20 cellular contexts compared by ENCODE assay signal in genomic region chr18:57918601-57919000, GRCh38.
"Had no signal": no experiment of that assay in that cellular context is flagged by ENCODE, and none has a peak within 500 bp of the region (broad histone marks: within the 10 kb centered on the region; RNA-seq: fewer than 3 reads in every experiment).

No MANE protein-coding gene starts in this region.

- ATAC-seq: activated CD8-positive, alpha-beta T cell treated with anti-CD3 and anti-CD28 coated beads, Interleukin-2, amount 10 ng/mL, durations not matched to agents 7 days and 5 days; activated naive CD4-positive, alpha-beta T cell treated with anti-CD3 and anti-CD28 coated beads, Interleukin-2, amount 50 U/mL, for 72 hours; gastroesophageal sphincter; left cardiac atrium; natural killer cell treated with Interleukin-12 subunit alpha and Interleukin-12 subunit beta and Interleukin-15 and Interleukin-18, amount 100 ng/mL, for 72 hours had no signal

- H3K4me3 ChIP-seq: adrenal gland, ascending aorta, colonic mucosa, dorsolateral prefrontal cortex, esophagus squamous epithelium, gastroesophageal sphincter, spleen, testis, uterus had no signal

- H3K9me3 ChIP-seq: adrenal gland, ascending aorta, colonic mucosa, esophagus squamous epithelium, gastroesophageal sphincter, spleen, testis, uterus had no signal

- H3K36me3 ChIP-seq: adrenal gland, ascending aorta, colonic mucosa, esophagus squamous epithelium, gastroesophageal sphincter, spleen, uterus had no signal

- H3K27ac ChIP-seq: adrenal gland, ascending aorta, colonic mucosa, esophagus squamous epithelium, gastroesophageal sphincter, spleen, testis, uterus had no signal

- H3K4me1 ChIP-seq: adrenal gland, ascending aorta, testis, uterus had no signal

- DNase-seq: activated CD4-positive, alpha-beta T cell treated with anti-CD3 and anti-CD28 coated beads for 1 hour; activated CD4-positive, alpha-beta T cell treated with anti-CD3 and anti-CD28 coated beads, Interleukin-2, amount 50 U/mL, for 1 hour; activated CD8-positive, alpha-beta T cell treated with anti-CD3 and anti-CD28 coated beads, Interleukin-2, amount 10 ng/mL, durations not matched to agents 7 days and 5 days; activated gamma-delta T cell treated with Interleukin-2 at 50 U/mL for 16 hours; adrenal gland; colonic mucosa; dorsolateral prefrontal cortex; esophagus squamous epithelium; head of caudate nucleus; left cardiac atrium; spleen; stimulated activated CD4-positive, alpha-beta T cell treated with anti-CD3 and anti-CD28 coated beads, Interleukin-4, amount 100 ng/mL, for 1 hour; stimulated activated naive CD4-positive, alpha-beta T cell; testis; trophoblast cell; uterus had no signal
